In genomic region chr2:70993689-70993986, GRCh38 we compare ENCODE assay signal across 1 cellular context.
TF ChIP-seq lines count a peak whose summit lies in the region.

No MANE protein-coding gene starts in this region.

TF ChIP-seq in H1, 55 proteins besides CTCF, POLR2A, EP300 and RAD21:
- TF ChIP-seq NRF1 (IDR thresholded peaks at IDR 0.05; ENCODE audit: low read depth, low read length) (no peak), TEAD4 (IDR thresholded peaks at IDR 0.05; ENCODE audit: low read depth, low read length) (no peak), E2F6 (IDR thresholded peaks at IDR 0.05) (no peak), NANOG (IDR thresholded peaks at IDR 0.05; ENCODE audit: insufficient read depth, low read depth, low read length, poor library complexity, severe bottlenecking) (no peak)
TF ChIP-seq in H1: peak in this region for 0.
